Comparison of ENCODE assay signal across 13 cellular contexts in genomic region chr6:98634569-98634968, GRCh38.
"Had no signal": no experiment of that assay in that cellular context is flagged by ENCODE, and none has a peak within 500 bp of the region (broad histone marks: within the 10 kb centered on the region; RNA-seq: fewer than 3 reads in every experiment).

No MANE protein-coding gene starts in this region.

- H3K27me3 ChIP-seq: gastrocnemius medialis, sigmoid colon, upper lobe of left lung had no signal

- ATAC-seq: gastrocnemius medialis; left cardiac atrium; natural killer cell treated with Interleukin-12 subunit alpha and Interleukin-12 subunit beta and Interleukin-15 and Interleukin-18, amount 100 ng/mL, for 72 hours; stimulated activated naive CD8-positive, alpha-beta T cell treated with anti-CD3 and anti-CD28 coated beads, Interleukin-15, Interleukin-2, amounts not matched to agents 100 U/mL and 50 U/mL, for 24 hours had no signal

- H3K4me3 ChIP-seq: gastrocnemius medialis, sigmoid colon, upper lobe of left lung had no signal

- DNase-seq: activated CD4-positive, alpha-beta memory T cell treated with anti-CD3 and anti-CD28 coated beads, Interleukin-2, amount 10 ng/mL, durations not matched to agents 7 days and 5 days; activated CD8-positive, alpha-beta memory T cell treated with anti-CD3 and anti-CD28 coated beads, Interleukin-2, amount 50 U/mL, for 4 hours; activated naive CD8-positive, alpha-beta T cell treated with anti-CD3 and anti-CD28 coated beads, Interleukin-2, amount 10 ng/mL, durations not matched to agents 7 days and 5 days; gastrocnemius medialis; left cardiac atrium; sigmoid colon; stimulated activated CD4-positive, alpha-beta T cell treated with anti-CD3 and anti-CD28 coated beads, Interleukin-12 subunit alpha, Interleukin-12 subunit beta, amount 100 ng/mL, for 4 hours; stimulated activated naive CD8-positive, alpha-beta T cell treated with anti-CD3 and anti-CD28 coated beads, Interleukin-15, Interleukin-2, amounts not matched to agents 100 U/mL and 50 U/mL, for 24 hours; T-helper 9 cell; upper lobe of left lung had no signal

- H3K36me3 ChIP-seq: gastrocnemius medialis, sigmoid colon, upper lobe of left lung had no signal

- FAIRE-seq: colon, endothelial cell of umbilical vein had no signal
